In the genomic region with DNA sequence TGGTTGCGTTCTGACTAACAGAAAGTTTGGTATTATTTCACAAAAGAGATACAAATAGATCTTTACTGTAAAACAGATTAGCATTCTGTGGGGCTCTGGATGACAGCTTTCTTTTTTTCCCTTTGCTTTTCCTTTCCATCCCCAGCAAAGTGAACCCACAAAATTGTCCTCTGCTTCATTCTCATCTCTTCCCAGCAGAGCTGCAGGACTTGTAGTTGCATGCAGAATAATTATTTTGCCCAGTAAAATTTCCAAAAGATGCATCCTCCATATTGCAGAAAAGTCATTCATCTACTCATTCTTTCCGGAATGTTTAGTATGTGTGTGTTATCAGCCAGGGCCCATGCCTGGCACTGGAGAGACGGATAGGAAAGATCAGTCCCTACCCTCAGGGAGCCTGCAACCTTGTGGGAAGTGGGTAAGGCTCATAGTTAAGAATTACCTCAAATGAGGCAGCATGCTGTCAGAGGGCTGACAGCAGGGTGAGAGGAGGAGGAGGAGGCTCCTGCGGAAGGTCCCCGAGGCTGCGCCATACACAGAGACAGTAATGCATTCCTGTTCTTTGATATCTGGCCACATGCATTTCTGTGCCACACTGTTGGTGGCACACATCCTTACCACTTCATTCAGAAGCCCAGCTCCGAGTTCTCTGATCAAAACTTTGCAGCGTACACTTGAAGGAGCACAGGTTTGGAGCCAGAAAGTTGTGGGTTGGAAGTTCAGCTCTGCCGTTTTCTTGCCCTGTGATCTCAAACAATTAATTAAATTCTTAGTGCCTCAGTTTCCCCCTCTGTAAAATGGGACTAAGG, we compare ENCODE assay signal across 23 cellular contexts.
A peak's percentile ranks its signal among the peaks of the same experiment; 100 is the strongest.
DNase-seq lines count a peak whose midpoint lies in the region; TF ChIP-seq lines count a peak whose summit lies in the region.
"Had no signal": no experiment of that assay in that cellular context is flagged by ENCODE, and none has a peak within 500 bp of the region (broad histone marks: within the 10 kb centered on the region; RNA-seq: fewer than 3 reads in every experiment).

No MANE protein-coding gene starts in this region.

- no peaks in the 10 kb centered on the region for H3K27me3 ChIP-seq in iPS-20b (ENCODE audit: insufficient read depth, low read length)
- H3K27me3 ChIP-seq in HAP-1 (ENCODE audit: low read depth) = no peaks in the 10 kb centered on the region
- H3K27me3 ChIP-seq: Peyer's patch had no signal

- H3K9me3 Mint-ChIP-seq in osteocyte (ENCODE audit: unreplicated experiment) = peaks cover 31% of the 10 kb centered on the region

- H3K4me1 ChIP-seq in iPS-20b (ENCODE audit: insufficient read depth, low read length) (peaks cover 16% of the 10 kb centered on the region; the same call in 1 of the 2 replicates), HAP-1 (peaks cover 8% of the 10 kb centered on the region; the same call in 1 of the 2 replicates)
- H3K4me1 ChIP-seq: Peyer's patch had no signal

- peak overlapping the region; percentile 13; the same call in 1 of the 2 replicates for H3K9ac ChIP-seq in iPS-20b (ENCODE audit: low read depth, low read length)

- in situ Hi-C loops in HAP-1 (cut with MboI; ENCODE audit: low sequenced_read_pairs) = no loop called here

- H3K27me3 Mint-ChIP-seq in osteocyte (ENCODE audit: unreplicated experiment) = no peaks in the 10 kb centered on the region
- H3K27me3 Mint-ChIP-seq: B cell; CD8-positive, alpha-beta memory T cell had no signal

- no peak overlapping the region for H3K4me3 ChIP-seq in coronary artery
- no peak overlapping the region for H3K4me3 ChIP-seq in iPS-20b (ENCODE audit: low read length)
- H3K4me3 ChIP-seq in HAP-1 = no peak overlapping the region
- H3K4me3 ChIP-seq: Peyer's patch, SK-N-MC had no signal

- no peaks in the 10 kb centered on the region for H3K4me1 Mint-ChIP-seq in osteocyte (ENCODE audit: unreplicated experiment)
- H3K4me1 Mint-ChIP-seq: B cell; CD14-positive monocyte; CD8-positive, alpha-beta memory T cell had no signal

- H3K9me3 ChIP-seq in iPS-20b (ENCODE audit: insufficient read depth, low read depth, low read length) = no peaks in the 10 kb centered on the region
- no peaks in the 10 kb centered on the region for H3K9me3 ChIP-seq in HAP-1
- H3K9me3 ChIP-seq: Peyer's patch had no signal

- H3K27ac ChIP-seq in coronary artery (no peak overlapping the region), iPS-20b (ENCODE audit: low read length) (no peak overlapping the region)
- H3K27ac ChIP-seq: 22Rv1, Peyer's patch, SK-N-MC had no signal

- DNase-seq in NCI-H526 (lab: John Stamatoyannopoulos, UW) (peak; percentile 99 to 100), NCI-H526 treated with DMSO at 0.1 percent for 48 hours (lab: John Stamatoyannopoulos, UW) (no peak), coronary artery (ENCODE audit: low spot score) (peak; percentile 12), osteocyte (ENCODE audit: extremely low spot score, unreplicated experiment) (peak; percentile 48), DMS53 treated with DMSO at 0.1 percent for 48 hours (lab: John Stamatoyannopoulos, UW; ENCODE audit: unreplicated experiment) (no peak), NCI-H345 (lab: John Stamatoyannopoulos, UW) (no peak), HAP-1 (ENCODE audit: low spot score in 2 of 2) (no peak)
- DNase-seq: CD8-positive, alpha-beta memory T cell; DMS 273 treated with DMSO at 0.1 percent for 48 hours; Karpas-422; NCI-H1092; NCI-H1417 treated with DMSO at 0.1 percent for 48 hours; NCI-H1694 treated with DMSO at 0.1 percent for 48 hours; NCI-H2171 treated with DMSO at 0.1 percent for 48 hours; NCI-H446; NCI-H524 treated with DMSO at 0.1 percent for 48 hours; Peyer's patch; SHP77 treated with DMSO at 0.1 percent for 48 hours had no signal

- TF ChIP-seq CTCF in coronary artery (IDR thresholded peaks at IDR 0.05) (no peak), osteocyte (IDR thresholded peaks at IDR 0.05) (no peak)

- no peak overlapping the region for H3K27ac Mint-ChIP-seq in osteocyte (ENCODE audit: unreplicated experiment)
- H3K27ac Mint-ChIP-seq: B cell; CD14-positive monocyte; CD8-positive, alpha-beta memory T cell had no signal

- H3K36me3 ChIP-seq in iPS-20b (ENCODE audit: insufficient read depth, low read depth, low read length) (no peaks in the 10 kb centered on the region), HAP-1 (replicated peaks) (no peaks in the 10 kb centered on the region)
- H3K36me3 ChIP-seq: Peyer's patch had no signal

- no peak overlapping the region for H3K4me3 Mint-ChIP-seq in osteocyte (ENCODE audit: unreplicated experiment)
- H3K4me3 Mint-ChIP-seq: B cell; CD14-positive monocyte; CD8-positive, alpha-beta memory T cell had no signal

- no peaks in the 10 kb centered on the region for H3K36me3 Mint-ChIP-seq in osteocyte (ENCODE audit: unreplicated experiment)
- H3K36me3 Mint-ChIP-seq: CD14-positive monocyte; CD8-positive, alpha-beta memory T cell had no signal

Comparison
In these comparisons a context has a peak if more than half of its experiments do, and no peak if none do; other contexts are left out.
1. DNase-seq: peak in NCI-H526 (2 of 2), coronary artery (single experiment) and osteocyte (single experiment); none in NCI-H526 treated with DMSO at 0.1 percent for 48 hours (single experiment), DMS53 treated with DMSO at 0.1 percent for 48 hours (single experiment), NCI-H345 (single experiment) and HAP-1 (0 of 2).